ENCODE assay signal across 1 cellular context in the genomic region with DNA sequence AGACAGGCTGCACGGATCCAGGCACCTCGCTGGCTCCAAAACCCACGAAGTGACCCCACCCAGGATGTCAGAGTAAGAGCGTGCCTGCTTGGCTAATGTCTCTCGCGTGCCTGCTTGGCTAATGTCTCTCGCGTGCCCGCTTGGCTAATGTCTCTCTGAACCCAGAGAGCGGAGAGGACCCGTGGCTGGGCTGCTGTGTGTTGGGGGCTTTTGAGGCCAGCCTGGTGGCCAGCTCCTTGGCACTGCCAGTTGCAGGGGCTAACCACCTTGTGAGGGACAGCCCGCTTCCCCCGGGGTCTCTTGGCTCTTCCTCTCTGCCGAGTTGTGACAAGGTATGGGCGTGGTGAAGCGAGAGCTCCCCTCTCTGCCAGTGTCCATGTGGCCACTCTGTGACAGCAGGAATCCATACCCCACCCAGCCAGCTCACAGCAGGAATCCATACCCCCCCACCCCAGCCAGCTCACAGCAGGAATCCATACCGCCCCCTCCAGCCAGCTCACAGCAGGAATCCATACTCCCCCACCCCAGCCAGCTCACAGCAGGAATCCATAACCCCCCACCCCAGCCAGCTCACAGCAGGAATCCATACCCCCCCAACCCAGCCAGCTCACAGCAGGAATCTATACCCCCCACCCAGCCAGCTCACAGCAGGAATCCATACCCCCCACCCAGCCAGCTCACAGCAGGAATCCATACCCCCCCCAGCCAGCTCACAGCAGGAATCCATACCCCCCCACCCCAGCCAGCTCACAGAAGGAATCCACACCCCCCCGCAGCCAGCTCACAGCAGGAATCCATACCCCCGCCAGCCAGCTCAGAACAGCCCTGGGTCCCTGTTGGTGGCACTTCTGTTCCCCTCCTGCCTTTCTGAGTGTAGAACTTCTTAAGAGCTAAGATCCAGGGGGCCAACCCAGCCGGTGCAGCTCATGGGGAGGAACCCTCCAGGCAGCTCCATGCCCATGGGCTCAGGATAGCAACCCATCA.
TF ChIP-seq lines count a peak whose summit lies in the region.

No MANE protein-coding gene starts in this region.

TF ChIP-seq in HepG2, 621 proteins besides CTCF, POLR2A, EP300 and RAD21 (continued from another document):
- TF ChIP-seq, protein P1, sequence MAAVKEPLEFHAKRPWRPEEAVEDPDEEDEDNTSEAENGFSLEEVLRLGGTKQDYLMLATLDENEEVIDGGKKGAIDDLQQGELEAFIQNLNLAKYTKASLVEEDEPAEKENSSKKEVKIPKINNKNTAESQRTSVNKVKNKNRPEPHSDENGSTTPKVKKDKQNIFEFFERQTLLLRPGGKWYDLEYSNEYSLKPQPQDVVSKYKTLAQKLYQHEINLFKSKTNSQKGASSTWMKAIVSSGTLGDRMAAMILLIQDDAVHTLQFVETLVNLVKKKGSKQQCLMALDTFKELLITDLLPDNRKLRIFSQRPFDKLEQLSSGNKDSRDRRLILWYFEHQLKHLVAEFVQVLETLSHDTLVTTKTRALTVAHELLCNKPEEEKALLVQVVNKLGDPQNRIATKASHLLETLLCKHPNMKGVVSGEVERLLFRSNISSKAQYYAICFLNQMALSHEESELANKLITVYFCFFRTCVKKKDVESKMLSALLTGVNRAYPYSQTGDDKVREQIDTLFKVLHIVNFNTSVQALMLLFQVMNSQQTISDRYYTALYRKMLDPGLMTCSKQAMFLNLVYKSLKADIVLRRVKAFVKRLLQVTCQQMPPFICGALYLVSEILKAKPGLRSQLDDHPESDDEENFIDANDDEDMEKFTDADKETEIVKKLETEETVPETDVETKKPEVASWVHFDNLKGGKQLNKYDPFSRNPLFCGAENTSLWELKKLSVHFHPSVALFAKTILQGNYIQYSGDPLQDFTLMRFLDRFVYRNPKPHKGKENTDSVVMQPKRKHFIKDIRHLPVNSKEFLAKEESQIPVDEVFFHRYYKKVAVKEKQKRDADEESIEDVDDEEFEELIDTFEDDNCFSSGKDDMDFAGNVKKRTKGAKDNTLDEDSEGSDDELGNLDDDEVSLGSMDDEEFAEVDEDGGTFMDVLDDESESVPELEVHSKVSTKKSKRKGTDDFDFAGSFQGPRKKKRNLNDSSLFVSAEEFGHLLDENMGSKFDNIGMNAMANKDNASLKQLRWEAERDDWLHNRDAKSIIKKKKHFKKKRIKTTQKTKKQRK (IDR thresholded peaks at IDR 0.05; ENCODE audit: low read length), result no peak
- TF ChIP-seq EED (CRISPR knock-in tag; IDR thresholded peaks at IDR 0.05), result no peak
